13 cellular contexts compared by ENCODE assay signal in the genomic region with DNA sequence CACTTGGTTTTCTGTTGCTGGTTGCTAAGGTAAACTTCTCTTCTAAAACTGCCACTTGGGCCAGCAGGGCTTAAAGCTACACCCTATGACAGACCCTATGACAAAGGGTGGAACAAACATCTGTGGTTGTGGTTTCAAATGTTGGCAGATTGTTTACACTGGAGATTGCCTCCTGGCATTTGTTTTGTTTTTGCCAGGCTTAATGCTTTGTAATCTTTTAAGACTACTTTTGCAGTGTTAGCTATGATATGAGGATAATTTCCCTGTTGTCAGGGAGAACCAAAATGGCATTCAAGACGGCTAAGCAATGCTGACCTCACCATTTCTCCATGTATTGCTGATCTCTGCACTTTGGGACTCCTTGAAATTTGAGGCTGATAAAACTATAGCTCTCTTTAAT. TPM values are rescaled to one million over a fixed set of nuclear protein-coding genes. Genes with fewer than 3 reads are reported as not detected.
DNase-seq lines count a peak whose midpoint lies in the region; ATAC-seq lines count a peak whose summit lies in the region.
"Had no signal": no experiment of that assay in that cellular context is flagged by ENCODE, and none has a peak within 500 bp of the region (broad histone marks: within the 10 kb centered on the region; RNA-seq: fewer than 3 reads in every experiment).

No MANE protein-coding gene starts in this region.

- intact Hi-C loops in sciatic nerve (cut with DNase I): no loop called here

- peaks cover 1 to 5% of the 10 kb centered on the region in 2 donors for H3K9me3 Mint-ChIP-seq in effector memory CD8-positive, alpha-beta T cell
- H3K9me3 Mint-ChIP-seq: stimulated activated naive B cell treated with anti-CD40 and anti-IgM and Interleukin-4, amounts not matched to agents 10 μg/mL and 1 μg/mL and 100 μg/mL, for 72 hours; T-cell had no signal

- H3K4me1 Mint-ChIP-seq in effector memory CD8-positive, alpha-beta T cell (ENCODE audit: low read depth in 2 of 2): peaks cover 0 to 1% of the 10 kb centered on the region in 2 donors
- H3K4me1 Mint-ChIP-seq: naive B cell; stimulated activated naive B cell treated with anti-CD40 and anti-IgM and Interleukin-4, amounts not matched to agents 10 μg/mL and 1 μg/mL and 100 μg/mL, for 72 hours had no signal

- H3K4me3 Mint-ChIP-seq in effector memory CD8-positive, alpha-beta T cell: no peak overlapping the region
- H3K4me3 Mint-ChIP-seq: naive B cell; stimulated activated naive B cell treated with anti-CD40 and anti-IgM and Interleukin-4, amounts not matched to agents 10 μg/mL and 1 μg/mL and 100 μg/mL, for 72 hours; T-cell had no signal

- no peaks in the 10 kb centered on the region for H3K36me3 Mint-ChIP-seq in effector memory CD8-positive, alpha-beta T cell (ENCODE audit: insufficient read depth)
- H3K36me3 Mint-ChIP-seq: naive B cell; stimulated activated naive B cell treated with anti-CD40 and anti-IgM and Interleukin-4, amounts not matched to agents 10 μg/mL and 1 μg/mL and 100 μg/mL, for 72 hours; T-cell had no signal

- DNase-seq in NCI-H2171 treated with DMSO at 0.1 percent for 48 hours (lab: John Stamatoyannopoulos, UW): peak; percentile 39
- no peak for DNase-seq in NCI-H2171 (lab: John Stamatoyannopoulos, UW)
- peak; percentile 64 for DNase-seq in NCI-H2029 treated with DMSO at 0.1 percent for 48 hours (lab: John Stamatoyannopoulos, UW)
- DNase-seq in effector memory CD8-positive, alpha-beta T cell: no peak
- no peak for DNase-seq in sciatic nerve (ENCODE audit: low spot score)
- no peak for DNase-seq in effector CD4-positive, alpha-beta T cell
- no peak for DNase-seq in NCI-H1417 treated with DMSO at 0.1 percent for 48 hours (lab: John Stamatoyannopoulos, UW)
- DNase-seq in GM19240 (ENCODE audit: insufficient read length, low spot score): no peak
- DNase-seq: activated CD4-positive, alpha-beta T cell treated with anti-CD3 and anti-CD28 coated beads, Interleukin-2, amount 50 U/mL, for 48 hours; naive B cell; stimulated activated naive B cell treated with anti-CD40 and anti-IgM and Interleukin-4, amounts not matched to agents 10 μg/mL and 1 μg/mL and 100 μg/mL, for 72 hours; T-cell had no signal

- ATAC-seq in effector memory CD8-positive, alpha-beta T cell (replicated peaks): peak; percentile 57
- peak; percentile 35 for ATAC-seq in sciatic nerve
- ATAC-seq: stimulated activated naive B cell treated with anti-CD40 and anti-IgM and Interleukin-4, amounts not matched to agents 10 μg/mL and 1 μg/mL and 100 μg/mL, for 72 hours had no signal

- H3K27ac Mint-ChIP-seq in effector memory CD8-positive, alpha-beta T cell: no peak overlapping the region
- H3K27ac Mint-ChIP-seq: naive B cell; stimulated activated naive B cell treated with anti-CD40 and anti-IgM and Interleukin-4, amounts not matched to agents 10 μg/mL and 1 μg/mL and 100 μg/mL, for 72 hours; T-cell had no signal

- peaks cover 10 to 20% of the 10 kb centered on the region in 2 donors for H3K27me3 Mint-ChIP-seq in effector memory CD8-positive, alpha-beta T cell

RNA-seq across cellular contexts. Expression of a gene that starts 50.3 kb away (rescaled TPM):
- 18.5 TPM for total RNA-seq in sciatic nerve
- total RNA-seq: NCI-H460 had no signal

Comparison
In these comparisons a context has a peak if more than half of its experiments do, and no peak if none do; other contexts are left out.
1. DNase-seq: peak in NCI-H2171 treated with DMSO at 0.1 percent for 48 hours (single experiment) and NCI-H2029 treated with DMSO at 0.1 percent for 48 hours (single experiment); none in NCI-H2171 (single experiment), effector memory CD8-positive, alpha-beta T cell (0 of 3), sciatic nerve (single experiment), effector CD4-positive, alpha-beta T cell (single experiment), NCI-H1417 treated with DMSO at 0.1 percent for 48 hours (single experiment) and GM19240 (single experiment).